Comparison of ENCODE assay signal across 12 cellular contexts in genomic region chr3:149145361-149145760, GRCh38. TPM values are rescaled to one million over a fixed set of nuclear protein-coding genes. Genes with fewer than 3 reads are reported as not detected.
DNase-seq lines count a peak whose midpoint lies in the region; ATAC-seq and TF ChIP-seq lines count a peak whose summit lies in the region.
"Had no signal": no experiment of that assay in that cellular context is flagged by ENCODE, and none has a peak within 500 bp of the region (broad histone marks: within the 10 kb centered on the region; RNA-seq: fewer than 3 reads in every experiment).

No MANE protein-coding gene starts in this region.

- POLR2A ChIA-PET in activated CD4-positive, alpha-beta T cell treated with anti-CD3 and anti-CD28 coated beads, Interleukin-2, amount 10 ng/mL, durations not matched to agents 7 days and 5 days (lab: Charles Lee), result no interaction called here

- H3K4me1 ChIP-seq in skeletal muscle tissue (ENCODE audit: control insufficient read depth in 3 of 3, insufficient read depth in 3 of 3, low read length in 3 of 3) (no peaks in the 10 kb centered on the region), tibial artery (no peaks in the 10 kb centered on the region)
- H3K4me1 ChIP-seq: Caco-2 had no signal

- no peaks in the 10 kb centered on the region for H3K9me3 Mint-ChIP-seq in activated CD4-positive, alpha-beta T cell treated with anti-CD3 and anti-CD28 coated beads, Interleukin-2, amount 10 ng/mL, durations not matched to agents 7 days and 5 days
- no peaks in the 10 kb centered on the region for H3K9me3 Mint-ChIP-seq in IgD-negative memory B cell
- no peaks in the 10 kb centered on the region for H3K9me3 Mint-ChIP-seq in activated T-helper 17 cell treated with anti-CD3 and anti-CD28 coated beads, Interleukin-2, amount 50 U/mL, for 72 hours
- no peaks in the 10 kb centered on the region for H3K9me3 Mint-ChIP-seq in HFFc6
- H3K9me3 Mint-ChIP-seq: activated T-helper 2 cell treated with anti-CD3 and anti-CD28 coated beads, Interferon-gamma antibody, Interleukin-2, Interleukin-4, amounts not matched to agents 10 μg/mL and 5 μg/mL and 100 μg/mL, durations not matched to agents 14 hours and 24 hours and 36 hours had no signal

- peaks cover 39% of the 10 kb centered on the region for H3K36me3 Mint-ChIP-seq in activated CD4-positive, alpha-beta T cell treated with anti-CD3 and anti-CD28 coated beads, Interleukin-2, amount 10 ng/mL, durations not matched to agents 7 days and 5 days (ENCODE audit: low read depth)
- peaks cover 6% of the 10 kb centered on the region for H3K36me3 Mint-ChIP-seq in IgD-negative memory B cell
- peaks cover 17% of the 10 kb centered on the region for H3K36me3 Mint-ChIP-seq in activated T-helper 17 cell treated with anti-CD3 and anti-CD28 coated beads, Interleukin-2, amount 50 U/mL, for 72 hours (ENCODE audit: low read depth)
- peaks cover 26% of the 10 kb centered on the region for H3K36me3 Mint-ChIP-seq in HFFc6 (ENCODE audit: low read depth)

- H3K36me3 ChIP-seq in skeletal muscle tissue (ENCODE audit: control insufficient read depth in 3 of 3, insufficient read depth in 3 of 3, low read length in 3 of 3) (peaks cover 1 to 9% (median 8%) of the 10 kb centered on the region in 3 donors), tibial artery (peaks cover 18 to 55% (median 28%) of the 10 kb centered on the region in 3 donors)

- H3K9me3 ChIP-seq in skeletal muscle tissue (ENCODE audit: control insufficient read depth in 3 of 3, low read length in 3 of 3) (no peaks in the 10 kb centered on the region), tibial artery (no peaks in the 10 kb centered on the region)
- H3K9me3 ChIP-seq: Caco-2 had no signal

- no peak for DNase-seq in activated CD4-positive, alpha-beta T cell treated with anti-CD3 and anti-CD28 coated beads, Interleukin-2, amount 10 ng/mL, durations not matched to agents 7 days and 5 days
- no peak for DNase-seq in activated CD4-positive, alpha-beta T cell treated with anti-CD3 and anti-CD28 coated beads, Interleukin-2, amount 50 U/mL, for 48 hours
- DNase-seq in HFFc6, result no peak
- DNase-seq in tibial artery, result no peak
- no peak for DNase-seq in NCI-H2171 treated with DMSO at 0.1 percent for 48 hours (lab: John Stamatoyannopoulos, UW)
- DNase-seq: Caco-2, NCI-H1417 treated with DMSO at 0.1 percent for 48 hours had no signal

- H3K27ac ChIP-seq in skeletal muscle tissue (ENCODE audit: low read depth, low read length) (peak overlapping the region; percentile 14), tibial artery (no peak overlapping the region)

- H3K27me3 Mint-ChIP-seq in activated CD4-positive, alpha-beta T cell treated with anti-CD3 and anti-CD28 coated beads, Interleukin-2, amount 10 ng/mL, durations not matched to agents 7 days and 5 days, result no peaks in the 10 kb centered on the region
- H3K27me3 Mint-ChIP-seq in IgD-negative memory B cell, result no peaks in the 10 kb centered on the region
- no peaks in the 10 kb centered on the region for H3K27me3 Mint-ChIP-seq in activated T-helper 17 cell treated with anti-CD3 and anti-CD28 coated beads, Interleukin-2, amount 50 U/mL, for 72 hours
- H3K27me3 Mint-ChIP-seq in HFFc6 (ENCODE audit: insufficient read depth), result no peaks in the 10 kb centered on the region

- peak overlapping the region; percentile 68 for H3K27ac Mint-ChIP-seq in activated CD4-positive, alpha-beta T cell treated with anti-CD3 and anti-CD28 coated beads, Interleukin-2, amount 10 ng/mL, durations not matched to agents 7 days and 5 days
- H3K27ac Mint-ChIP-seq in IgD-negative memory B cell, result no peak overlapping the region
- H3K27ac Mint-ChIP-seq in activated T-helper 17 cell treated with anti-CD3 and anti-CD28 coated beads, Interleukin-2, amount 50 U/mL, for 72 hours, result peak overlapping the region; percentile 24
- H3K27ac Mint-ChIP-seq in HFFc6, result no peak overlapping the region
- H3K27ac Mint-ChIP-seq: activated T-helper 2 cell treated with anti-CD3 and anti-CD28 coated beads, Interferon-gamma antibody, Interleukin-2, Interleukin-4, amounts not matched to agents 10 μg/mL and 5 μg/mL and 100 μg/mL, durations not matched to agents 14 hours and 24 hours and 36 hours had no signal

- H3K27me3 ChIP-seq in skeletal muscle tissue (ENCODE audit: control insufficient read depth in 3 of 3, insufficient read depth in 3 of 3, low read length in 3 of 3) (no peaks in the 10 kb centered on the region), tibial artery (no peaks in the 10 kb centered on the region)

- H3K4me3 ChIP-seq in skeletal muscle tissue (ENCODE audit: low read length in 3 of 3) (no peak overlapping the region), tibial artery (no peak overlapping the region)

- H3K9ac ChIP-seq in skeletal muscle tissue (ENCODE audit: low read depth in 1 of 3, low read length in 3 of 3), result no peak overlapping the region

- no peak for TF ChIP-seq CTCF in HFFc6 (IDR thresholded peaks at IDR 0.05)
- no peak for TF ChIP-seq CTCF in tibial artery (IDR thresholded peaks at IDR 0.05)

- no peak for ATAC-seq in activated T-helper 17 cell treated with anti-CD3 and anti-CD28 coated beads, Interleukin-2, amount 50 U/mL, for 72 hours (replicated peaks)

- CTCF ChIA-PET in activated CD4-positive, alpha-beta T cell treated with anti-CD3 and anti-CD28 coated beads, Interleukin-2, amount 10 ng/mL, durations not matched to agents 7 days and 5 days (lab: Charles Lee), result no interaction called here

- no peak overlapping the region for H3K4me3 Mint-ChIP-seq in activated CD4-positive, alpha-beta T cell treated with anti-CD3 and anti-CD28 coated beads, Interleukin-2, amount 10 ng/mL, durations not matched to agents 7 days and 5 days
- H3K4me3 Mint-ChIP-seq in IgD-negative memory B cell, result peak overlapping the region in 3 of 4 donors; percentile 40 to 76 (median 43)
- no peak overlapping the region for H3K4me3 Mint-ChIP-seq in activated T-helper 17 cell treated with anti-CD3 and anti-CD28 coated beads, Interleukin-2, amount 50 U/mL, for 72 hours
- no peak overlapping the region for H3K4me3 Mint-ChIP-seq in HFFc6

- intact Hi-C loops in tibial artery (cut with DNase I; ENCODE audit: low total_unique reads), result no loop called here

- no peaks in the 10 kb centered on the region for H3K4me1 Mint-ChIP-seq in activated CD4-positive, alpha-beta T cell treated with anti-CD3 and anti-CD28 coated beads, Interleukin-2, amount 10 ng/mL, durations not matched to agents 7 days and 5 days
- H3K4me1 Mint-ChIP-seq in IgD-negative memory B cell (peaks cover 19 to 38% (median 21%) of the 10 kb centered on the region in 3 donors), HFFc6 (ENCODE audit: low read depth) (peaks cover 4% of the 10 kb centered on the region; the same call in 1 of the 2 replicates)
- H3K4me1 Mint-ChIP-seq in activated T-helper 17 cell treated with anti-CD3 and anti-CD28 coated beads, Interleukin-2, amount 50 U/mL, for 72 hours, result no peaks in the 10 kb centered on the region

RNA-seq across cellular contexts. Expression of gene HPS3, which starts 15.9 kb away (rescaled TPM):
- 10 to 100 TPM; 24.8 to 29.4 TPM for total RNA-seq in activated CD4-positive, alpha-beta T cell treated with anti-CD3 and anti-CD28 coated beads, Interleukin-2, amount 10 ng/mL, durations not matched to agents 7 days and 5 days
- polyA plus RNA-seq in IgD-negative memory B cell, result 44.8 TPM
- total RNA-seq in activated T-helper 17 cell treated with anti-CD3 and anti-CD28 coated beads, Interleukin-2, amount 50 U/mL, for 72 hours, result 10 to 100 TPM; 24.0 to 24.7 TPM
- total RNA-seq in skeletal muscle tissue, result 6.3 TPM
- 10 to 100 TPM; 15.6 to 24.8 (median 20.7) TPM for total RNA-seq in HFFc6 (2021; fragmentation: NEBNext Ultra II Directional; extraction: Animal tissue kit (Norgen Biotek cat#: 25700))

RNA-seq across cellular contexts. Expression of gene HLTF, which starts 59.0 kb away (rescaled TPM):
- 10 to 100 TPM; 18.7 to 20.4 TPM for total RNA-seq in activated CD4-positive, alpha-beta T cell treated with anti-CD3 and anti-CD28 coated beads, Interleukin-2, amount 10 ng/mL, durations not matched to agents 7 days and 5 days
- polyA plus RNA-seq in IgD-negative memory B cell, result 24.6 TPM
- total RNA-seq in activated T-helper 17 cell treated with anti-CD3 and anti-CD28 coated beads, Interleukin-2, amount 50 U/mL, for 72 hours, result 10 to 100 TPM; 24.5 to 28.2 TPM
- 26.6 TPM for total RNA-seq in skeletal muscle tissue
- 10 to 100 TPM; 31.0 to 36.6 (median 34.5) TPM for total RNA-seq in HFFc6 (2021; fragmentation: NEBNext Ultra II Directional; extraction: Animal tissue kit (Norgen Biotek cat#: 25700))
- total RNA-seq: HT-29 had no signal

Comparison
In these comparisons a context has a peak if more than half of its experiments do, and no peak if none do; other contexts are left out.
1. H3K27ac Mint-ChIP-seq: peak in activated CD4-positive, alpha-beta T cell treated with anti-CD3 and anti-CD28 coated beads, Interleukin-2, amount 10 ng/mL, durations not matched to agents 7 days and 5 days (single experiment) and activated T-helper 17 cell treated with anti-CD3 and anti-CD28 coated beads, Interleukin-2, amount 50 U/mL, for 72 hours (single experiment); none in IgD-negative memory B cell (0 of 3) and HFFc6 (single experiment).
2. H3K4me3 Mint-ChIP-seq: peak in IgD-negative memory B cell (3 of 4); none in activated CD4-positive, alpha-beta T cell treated with anti-CD3 and anti-CD28 coated beads, Interleukin-2, amount 10 ng/mL, durations not matched to agents 7 days and 5 days (single experiment), activated T-helper 17 cell treated with anti-CD3 and anti-CD28 coated beads, Interleukin-2, amount 50 U/mL, for 72 hours (single experiment) and HFFc6 (single experiment).